ENCODE assay signal across 1 cellular context in genomic region chr15:65384895-65385867, GRCh38.
TF ChIP-seq lines count a peak whose summit lies in the region.

No MANE protein-coding gene starts in this region.

TF ChIP-seq in HepG2, 621 proteins besides CTCF, POLR2A, EP300 and RAD21 (continued from another document):
- TF ChIP-seq IRF1 (CRISPR knock-in tag; IDR thresholded peaks at IDR 0.05; ENCODE audit: low read depth) (no peak), ZHX1 (CRISPR knock-in tag; IDR thresholded peaks at IDR 0.05; ENCODE audit: low read depth) (no peak), TOE1 (CRISPR knock-in tag; IDR thresholded peaks at IDR 0.05) (no peak), MEIS1 (CRISPR knock-in tag; IDR thresholded peaks at IDR 0.05; ENCODE audit: borderline replicate concordance) (0 out of 2 replicates have a peak, but pooled peaks have one; percentile 29), NCOA1 (CRISPR knock-in tag; IDR thresholded peaks at IDR 0.05) (0 out of 2 replicates have a peak, but pooled peaks have one; percentile 45), ZNF558 (CRISPR knock-in tag; IDR thresholded peaks at IDR 0.05; ENCODE audit: borderline replicate concordance) (peak; percentile 39; the same call in 1 of the 2 replicates), ZNF225 (CRISPR knock-in tag; IDR thresholded peaks at IDR 0.05) (no peak), ZNF430 (CRISPR knock-in tag; IDR thresholded peaks at IDR 0.05) (0 out of 2 replicates have a peak, but pooled peaks have one; percentile 48), KLF16 (CRISPR knock-in tag; IDR thresholded peaks at IDR 0.05) (peak in 1 of 2 experiments; percentile 67; a peak in 1 of 4 replicates), ESRRA (CRISPR knock-in tag; IDR thresholded peaks at IDR 0.05; ENCODE audit: low read depth) (0 out of 2 replicates have a peak, but pooled peaks have one; percentile 13), GATAD1 (CRISPR knock-in tag; IDR thresholded peaks at IDR 0.05) (peak; percentile 19), MXD1 (CRISPR knock-in tag; IDR thresholded peaks at IDR 0.05) (peak; percentile 88; the same call in 1 of the 2 replicates), ZNF768 (CRISPR knock-in tag; IDR thresholded peaks at IDR 0.05) (peak; percentile 69), KDM2A (CRISPR knock-in tag; IDR thresholded peaks at IDR 0.05; ENCODE audit: borderline replicate concordance, low read depth) (peak; percentile 77), NCOA2 (CRISPR knock-in tag; IDR thresholded peaks at IDR 0.05) (peak; percentile 8; the same call in 1 of the 2 replicates), ZNF143 (CRISPR knock-in tag; IDR thresholded peaks at IDR 0.05) (no peak), HOXD1 (CRISPR knock-in tag; IDR thresholded peaks at IDR 0.05) (peak; percentile 25; the same call in 1 of the 2 replicates), IKZF5 (CRISPR knock-in tag; IDR thresholded peaks at IDR 0.05) (peak; percentile 51), NRL (CRISPR knock-in tag; IDR thresholded peaks at IDR 0.05; ENCODE audit: borderline replicate concordance) (no peak), NR2C2 (CRISPR knock-in tag; IDR thresholded peaks at IDR 0.05; ENCODE audit: borderline replicate concordance) (peak; percentile 35; the same call in 1 of the 2 replicates), KLF6 (CRISPR knock-in tag; IDR thresholded peaks at IDR 0.05) (0 out of 2 replicates have a peak, but pooled peaks have one; percentile 51), TERF1 (CRISPR knock-in tag; IDR thresholded peaks at IDR 0.05) (peak; percentile 56; the same call in 1 of the 2 replicates), KDM3A (CRISPR knock-in tag; IDR thresholded peaks at IDR 0.05; ENCODE audit: low read depth) (peak; percentile 84), FOXO1 (CRISPR knock-in tag; IDR thresholded peaks at IDR 0.05) (peak; percentile 23; the same call in 1 of the 2 replicates), HNRNPLL (IDR thresholded peaks at IDR 0.05; ENCODE audit: low read depth, low read length, poor library complexity, severe bottlenecking) (peak; percentile 45), MTF2 (CRISPR knock-in tag; IDR thresholded peaks at IDR 0.05; ENCODE audit: borderline replicate concordance) (no peak)
